Comparison of ENCODE assay signal across 8 cellular contexts in the genomic region with DNA sequence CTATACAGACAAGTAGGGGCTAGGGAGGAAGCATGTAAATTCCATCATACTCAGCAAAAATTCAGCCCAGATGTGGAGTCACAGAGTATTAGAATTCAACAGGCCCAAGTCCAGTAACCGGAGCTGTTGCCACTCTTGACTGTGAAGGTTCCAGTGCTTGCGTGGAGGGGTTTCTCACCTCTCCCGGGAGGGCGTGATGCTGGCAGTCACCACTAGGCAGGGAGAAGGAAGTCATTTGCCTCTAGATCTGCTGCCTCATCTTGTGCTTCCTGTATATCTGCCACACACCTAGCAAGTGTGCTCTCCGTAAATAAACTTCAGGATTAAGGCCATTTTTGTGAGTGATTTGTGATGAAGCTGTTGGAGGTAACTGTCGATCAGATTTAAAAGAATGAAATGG. TPM values are rescaled to one million over a fixed set of nuclear protein-coding genes. Genes with fewer than 3 reads are reported as not detected.
DNase-seq lines count a peak whose midpoint lies in the region; ATAC-seq and TF ChIP-seq lines count a peak whose summit lies in the region.

No MANE protein-coding gene starts in this region.

- H3K4me1 ChIP-seq in muscle layer of duodenum (ENCODE audit: control insufficient read depth in 1 of 2, insufficient read depth in 2 of 2, low read length in 2 of 2) = peaks cover 11 to 48% of the 10 kb centered on the region in 2 donors

- peak overlapping the region; percentile 68 for H3K4me3 Mint-ChIP-seq in WTC11
- H3K4me3 Mint-ChIP-seq in chondrocyte (ENCODE audit: unreplicated experiment) = peak overlapping the region; percentile 92

- POLR2A ChIA-PET in WTC11 (lab: Charles Lee) = interaction anchor here (1.9 kb wide), 1 partner anchor 28 kb away, joined by 5 read pairs; a partner anchor contains a TSS

- no peaks in the 10 kb centered on the region for H3K9me3 ChIP-seq in muscle layer of duodenum (ENCODE audit: control insufficient read depth in 1 of 2, low read length in 2 of 2)

- peaks cover 3% of the 10 kb centered on the region; the same call in 1 of the 2 replicates for H3K9me3 Mint-ChIP-seq in WTC11
- no peaks in the 10 kb centered on the region for H3K9me3 Mint-ChIP-seq in chondrocyte (ENCODE audit: low read depth)

- peaks cover 0 to 3% of the 10 kb centered on the region in 2 donors for H3K36me3 ChIP-seq in muscle layer of duodenum (ENCODE audit: control insufficient read depth in 1 of 2, insufficient read depth in 2 of 2, low read length in 2 of 2)

- CTCF ChIA-PET in WTC11 (lab: Charles Lee) = interaction anchor here (0.6 to 1.7 kb wide), 5 partner anchors 30 to 100 kb away, joined by 3 to 10 read pairs (median 5); no protein-coding TSS in a partner anchor

- peaks cover 35% of the 10 kb centered on the region for H3K4me1 Mint-ChIP-seq in WTC11
- peaks cover 72% of the 10 kb centered on the region for H3K4me1 Mint-ChIP-seq in chondrocyte (ENCODE audit: low read depth)

- TF ChIP-seq CTCF in WTC11 (IDR thresholded peaks at IDR 0.05) = peak; percentile 18; the same call in 1 of the 2 replicates
- TF ChIP-seq CTCF in chondrocyte (IDR thresholded peaks at IDR 0.05) = peak; percentile 40

- peak overlapping the region; percentile 72 to 82 for H3K4me3 ChIP-seq in muscle layer of duodenum (ENCODE audit: low read depth in 1 of 2, low read length in 2 of 2)

- H3K36me3 Mint-ChIP-seq in WTC11 (peaks cover 4% of the 10 kb centered on the region), chondrocyte (ENCODE audit: low read depth) (peaks cover 5% of the 10 kb centered on the region)

- H3K27ac ChIP-seq in muscle layer of duodenum (ENCODE audit: low read length) (peak overlapping the region; percentile 91), temporal lobe (ENCODE audit: low read depth, low read length) (peak overlapping the region; percentile 93)

- H3K27me3 ChIP-seq in muscle layer of duodenum (ENCODE audit: low read depth, low read length) = no peaks in the 10 kb centered on the region

- peak; percentile 47 for DNase-seq in NCI-H748 (lab: John Stamatoyannopoulos, UW; ENCODE audit: unreplicated experiment)
- no peak for DNase-seq in NCI-H748 treated with DMSO at 0.1 percent for 48 hours (lab: John Stamatoyannopoulos, UW)
- DNase-seq in NCI-H1092 treated with DMSO at 0.1 percent for 48 hours (lab: John Stamatoyannopoulos, UW) = peak; percentile 21
- peak; percentile 46 for DNase-seq in WTC11 (ENCODE audit: low spot score)
- DNase-seq in chondrocyte (ENCODE audit: low spot score) = no peak

- H3K27ac Mint-ChIP-seq in WTC11 (no peak overlapping the region), chondrocyte (ENCODE audit: unreplicated experiment) (peak overlapping the region; percentile 82)

- ATAC-seq in WTC11 (peak; percentile 11; the same call in 1 of the 2 replicates), HG02678 (IDR thresholded peaks at IDR 0.05; ENCODE audit: unreplicated experiment) (no peak)

- peaks cover 36% of the 10 kb centered on the region for H3K27me3 Mint-ChIP-seq in WTC11 (ENCODE audit: low read depth)
- H3K27me3 Mint-ChIP-seq in chondrocyte (ENCODE audit: low read depth) = no peaks in the 10 kb centered on the region

TF ChIP-seq in WTC11, 78 proteins besides CTCF, POLR2A, EP300 and RAD21:
- no peak for TF ChIP-seq ATF1 (CRISPR knock-in tag; IDR thresholded peaks at IDR 0.05)
- TF ChIP-seq JAZF1 (CRISPR knock-in tag; IDR thresholded peaks at IDR 0.05) = no peak
- no peak for TF ChIP-seq ZNF423 (CRISPR knock-in tag; IDR thresholded peaks at IDR 0.05)
- TF ChIP-seq, protein P1, sequence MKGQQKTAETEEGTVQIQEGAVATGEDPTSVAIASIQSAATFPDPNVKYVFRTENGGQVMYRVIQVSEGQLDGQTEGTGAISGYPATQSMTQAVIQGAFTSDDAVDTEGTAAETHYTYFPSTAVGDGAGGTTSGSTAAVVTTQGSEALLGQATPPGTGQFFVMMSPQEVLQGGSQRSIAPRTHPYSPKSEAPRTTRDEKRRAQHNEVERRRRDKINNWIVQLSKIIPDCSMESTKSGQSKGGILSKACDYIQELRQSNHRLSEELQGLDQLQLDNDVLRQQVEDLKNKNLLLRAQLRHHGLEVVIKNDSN (CRISPR knock-in tag; IDR thresholded peaks at IDR 0.05) = no peak
- no peak for TF ChIP-seq RORB (CRISPR knock-in tag; IDR thresholded peaks at IDR 0.05)
- no peak for TF ChIP-seq KAT7 (CRISPR knock-in tag; IDR thresholded peaks at IDR 0.05; ENCODE audit: borderline replicate concordance)
- TF ChIP-seq NFATC4 (CRISPR knock-in tag; IDR thresholded peaks at IDR 0.05) = no peak
- no peak for TF ChIP-seq IRF2 (CRISPR knock-in tag; IDR thresholded peaks at IDR 0.05; ENCODE audit: borderline replicate concordance, low read depth)
- no peak for TF ChIP-seq SP1 (CRISPR knock-in tag; conservative IDR thresholded peaks at IDR 0.05)
- TF ChIP-seq ZNF671 (CRISPR knock-in tag; IDR thresholded peaks at IDR 0.05) = no peak
- TF ChIP-seq, protein P2, sequence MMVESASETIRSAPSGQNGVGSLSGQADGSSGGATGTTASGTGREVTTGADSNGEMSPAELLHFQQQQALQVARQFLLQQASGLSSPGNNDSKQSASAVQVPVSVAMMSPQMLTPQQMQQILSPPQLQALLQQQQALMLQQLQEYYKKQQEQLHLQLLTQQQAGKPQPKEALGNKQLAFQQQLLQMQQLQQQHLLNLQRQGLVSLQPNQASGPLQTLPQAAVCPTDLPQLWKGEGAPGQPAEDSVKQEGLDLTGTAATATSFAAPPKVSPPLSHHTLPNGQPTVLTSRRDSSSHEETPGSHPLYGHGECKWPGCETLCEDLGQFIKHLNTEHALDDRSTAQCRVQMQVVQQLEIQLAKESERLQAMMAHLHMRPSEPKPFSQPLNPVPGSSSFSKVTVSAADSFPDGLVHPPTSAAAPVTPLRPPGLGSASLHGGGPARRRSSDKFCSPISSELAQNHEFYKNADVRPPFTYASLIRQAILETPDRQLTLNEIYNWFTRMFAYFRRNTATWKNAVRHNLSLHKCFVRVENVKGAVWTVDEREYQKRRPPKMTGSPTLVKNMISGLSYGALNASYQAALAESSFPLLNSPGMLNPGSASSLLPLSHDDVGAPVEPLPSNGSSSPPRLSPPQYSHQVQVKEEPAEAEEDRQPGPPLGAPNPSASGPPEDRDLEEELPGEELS (CRISPR knock-in tag; IDR thresholded peaks at IDR 0.05) = no peak
- no peak for TF ChIP-seq CREM (CRISPR knock-in tag; IDR thresholded peaks at IDR 0.05)
- no peak for TF ChIP-seq GRHL2 (CRISPR knock-in tag; IDR thresholded peaks at IDR 0.05; ENCODE audit: insufficient replicate concordance, severe bottlenecking)

RNA-seq across cellular contexts. Expression of a gene that starts 1.0 kb away (rescaled TPM):
- 21.0 to 23.9 TPM (median 23.8 TPM) in 3 replicates for total RNA-seq in WTC11 (2021)
- 47.3 to 52.8 TPM (median 51.9 TPM) in 3 replicates for total RNA-seq in chondrocyte
- 27.8 TPM for total RNA-seq in temporal lobe

RNA-seq across cellular contexts. Expression of a gene that starts 1.4 kb away (rescaled TPM):
- total RNA-seq in WTC11 (2021) (5.0 to 7.6 TPM (median 6.7 TPM) in 3 replicates), chondrocyte (30.4 to 34.3 TPM (median 33.6 TPM) in 3 replicates), temporal lobe (24.1 TPM)

RNA-seq across cellular contexts. Expression of a gene that starts 14.9 kb away (rescaled TPM):
- total RNA-seq in WTC11 (2021) (1.6 to 3.5 TPM (median 2.5 TPM) in 3 replicates), chondrocyte (6.3 to 11.9 TPM (median 9.6 TPM) in 3 replicates), temporal lobe (3.2 TPM)

RNA-seq across cellular contexts. Expression of a gene that starts 27.9 kb away (rescaled TPM):
- not detected in 3 replicates for total RNA-seq in WTC11 (2021)
- not detected in 3 replicates for total RNA-seq in chondrocyte
- 0.25 TPM for total RNA-seq in temporal lobe

RNA-seq across cellular contexts. Expression of a gene that starts 53.1 kb away (rescaled TPM):
- total RNA-seq in WTC11 (2021) (19.1 to 29.1 TPM (median 28.2 TPM) in 3 replicates), chondrocyte (76.5 to 77.8 TPM (median 77.6 TPM) in 3 replicates), temporal lobe (6.1 TPM)

Comparison
In these comparisons a context has a peak if more than half of its experiments do, and no peak if none do; other contexts are left out.
1. DNase-seq: peak in NCI-H748 (single experiment), NCI-H1092 treated with DMSO at 0.1 percent for 48 hours (single experiment) and WTC11 (single experiment); none in NCI-H748 treated with DMSO at 0.1 percent for 48 hours (single experiment) and chondrocyte (single experiment).